Comparison of ENCODE assay signal across 23 cellular contexts in genomic region chr5:149585910-149586309, GRCh38. TPM values are rescaled to one million over a fixed set of nuclear protein-coding genes. Genes with fewer than 3 reads are reported as not detected.
DNase-seq lines count a peak whose midpoint lies in the region; TF ChIP-seq lines count a peak whose summit lies in the region.
"Had no signal": no experiment of that assay in that cellular context is flagged by ENCODE, and none has a peak within 500 bp of the region (broad histone marks: within the 10 kb centered on the region; RNA-seq: fewer than 3 reads in every experiment).

No MANE protein-coding gene starts in this region.

- H3K4me2 ChIP-seq in GM23248 (ENCODE audit: unreplicated experiment): no peak overlapping the region

- H3K9me3 ChIP-seq in prostate gland (no peaks in the 10 kb centered on the region), GM23248 (ENCODE audit: low read depth) (no peaks in the 10 kb centered on the region)
- H3K9me3 ChIP-seq: Peyer's patch, SJCRH30 had no signal

- H4K20me1 ChIP-seq in GM23248 (ENCODE audit: insufficient read depth): no peaks in the 10 kb centered on the region

- in situ Hi-C loops in GM23248 (cut with MboI): no loop called here

- no peak for TF ChIP-seq POLR2A in prostate gland (IDR thresholded peaks at IDR 0.05)

- TF ChIP-seq CTCF in dorsolateral prefrontal cortex (IDR thresholded peaks at IDR 0.05 in 54 of 56, conservative IDR thresholded peaks at IDR 0.05 in 2 of 56; ENCODE audit: low read depth in 1 of 56, partially characterized antibody in 56 of 56) (no peak), prostate gland (IDR thresholded peaks at IDR 0.05) (no peak)

- H3K27ac ChIP-seq in dorsolateral prefrontal cortex (peak overlapping the region in 38 of 59 donors; percentile 3 to 99 (median 63)), prostate gland (peak overlapping the region; percentile 89 to 90), GM23248 (no peak overlapping the region)
- H3K27ac ChIP-seq: SJCRH30 had no signal

- no peak overlapping the region for H3K9ac ChIP-seq in GM23248

- no peaks in the 10 kb centered on the region for H3F3A ChIP-seq in GM23248 (ENCODE audit: insufficient read depth)

- H3K36me3 ChIP-seq in prostate gland (no peaks in the 10 kb centered on the region), GM23248 (ENCODE audit: low read depth) (no peaks in the 10 kb centered on the region)
- H3K36me3 ChIP-seq: Peyer's patch, SJCRH30 had no signal

- H3K9me2 ChIP-seq in GM23248 (ENCODE audit: insufficient read depth): no peaks in the 10 kb centered on the region

- H3K4me3 ChIP-seq in dorsolateral prefrontal cortex (no peak overlapping the region), prostate gland (no peak overlapping the region), GM23248 (no peak overlapping the region)
- H3K4me3 ChIP-seq: Peyer's patch, SJCRH30 had no signal

- no peaks in the 10 kb centered on the region for H3K79me2 ChIP-seq in GM23248 (ENCODE audit: insufficient read depth)

- no peaks in the 10 kb centered on the region for H3K27me3 ChIP-seq in dorsolateral prefrontal cortex
- H3K27me3 ChIP-seq in prostate gland (replicated peaks; ENCODE audit: insufficient read depth): no peaks in the 10 kb centered on the region
- no peaks in the 10 kb centered on the region for H3K27me3 ChIP-seq in GM23248 (replicated peaks; ENCODE audit: insufficient read depth)
- H3K27me3 ChIP-seq: Peyer's patch, SJCRH30 had no signal

- no peak overlapping the region for H2AFZ ChIP-seq in GM23248

- peak; percentile 20 for DNase-seq in DMS53 (lab: John Stamatoyannopoulos, UW)
- DNase-seq in DMS53 treated with DMSO at 0.1 percent for 48 hours (lab: John Stamatoyannopoulos, UW; ENCODE audit: unreplicated experiment): no peak
- no peak for DNase-seq in dorsolateral prefrontal cortex
- no peak for DNase-seq in prostate gland (ENCODE audit: low spot score)
- DNase-seq in NCI-H2081 (lab: John Stamatoyannopoulos, UW): no peak
- DNase-seq in GM23248: no peak
- DNase-seq in activated CD8-positive, alpha-beta memory T cell treated with anti-CD3 and anti-CD28 coated beads, Interleukin-2, amount 50 U/mL, for 48 hours: no peak
- DNase-seq in stimulated activated naive CD4-positive, alpha-beta T cell treated with Interleukin-2 at 50 U/mL for 16 hours (lab: John Stamatoyannopoulos, UW): no peak
- DNase-seq: 8988T, EL, GF-D8, HFFc6, KG1, NCI-H1105, NCI-H146, NCI-H2029 treated with DMSO at 0.1 percent for 48 hours, NCI-H2171, NCI-H345, NCI-H524, NCI-H82, Peyer's patch, SJCRH30 had no signal

- H3K4me1 ChIP-seq in prostate gland (replicated peaks): peaks cover 15% of the 10 kb centered on the region
- no peaks in the 10 kb centered on the region for H3K4me1 ChIP-seq in GM23248 (ENCODE audit: insufficient read depth)

- intact Hi-C loops in dorsolateral prefrontal cortex (cut with DNase I): no loop called here
- intact Hi-C loops in prostate gland (cut with DNase I): no loop called here

RNA-seq across cellular contexts. Expression of gene ARHGEF37, which starts 4.6 kb away (rescaled TPM):
- total RNA-seq in dorsolateral prefrontal cortex (10 to 100 TPM; 12.0 to 71.9 (median 27.0) TPM), prostate gland (10 to 100 TPM; 50.4 to 61.1 TPM)
- 0.76 and 0.97 TPM in 2 replicates for total RNA-seq in GM23248 (2014; rRNA removed; shearing (Covaris generic))
- polyA plus RNA-seq in GM23248 (2016; fragmentation: Nextera tagmentation; extraction: Ambion mirVana): 0.42 and 0.51 TPM in 2 replicates
- polyA plus RNA-seq: CD14-positive monocyte had no signal

RNA-seq across cellular contexts. Expression of gene CSNK1A1, which starts 34.7 kb away (rescaled TPM):
- total RNA-seq in dorsolateral prefrontal cortex: 100 to 1,000 TPM; 164 to 228 (median 189) TPM
- 100 to 1,000 TPM; 219 to 269 TPM for total RNA-seq in prostate gland
- total RNA-seq in GM23248 (2014; rRNA removed; shearing (Covaris generic)): 415 and 428 TPM in 2 replicates
- 225 and 228 TPM in 2 replicates for polyA plus RNA-seq in GM23248 (2016; fragmentation: Nextera tagmentation; extraction: Ambion mirVana)
